In genomic region chr9:75892168-75892901, GRCh38 we compare ENCODE assay signal across 8 cellular contexts. TPM values are rescaled to one million over a fixed set of nuclear protein-coding genes. Genes with fewer than 3 reads are reported as not detected.
DNase-seq lines count a peak whose midpoint lies in the region; ATAC-seq and TF ChIP-seq lines count a peak whose summit lies in the region.

No MANE protein-coding gene starts in this region.

- H3K9me3 ChIP-seq in muscle layer of duodenum (ENCODE audit: control insufficient read depth in 1 of 2, low read length in 2 of 2) (no peaks in the 10 kb centered on the region), tibial artery (no peaks in the 10 kb centered on the region)

- intact Hi-C loops in tibial artery (cut with DNase I; ENCODE audit: low total_unique reads) = no loop called here

- peak overlapping the region; percentile 17 for H3K27ac ChIP-seq in muscle layer of duodenum (ENCODE audit: low read length)
- H3K27ac ChIP-seq in tibial artery = peak overlapping the region; percentile 90 to 91

- TF ChIP-seq CTCF in WI38 (IDR thresholded peaks at IDR 0.05; ENCODE audit: low read depth, low read length) (no peak), epithelial cell of proximal tubule (conservative IDR thresholded peaks at IDR 0.05; ENCODE audit: low read depth, low read length) (no peak), tibial artery (IDR thresholded peaks at IDR 0.05) (no peak)

- no peaks in the 10 kb centered on the region for H3K27me3 ChIP-seq in muscle layer of duodenum (ENCODE audit: low read depth, low read length)
- no peaks in the 10 kb centered on the region for H3K27me3 ChIP-seq in tibial artery

- peak; percentile 12 for DNase-seq in G401 (ENCODE audit: low spot score)
- no peak for DNase-seq in epithelial cell of proximal tubule (ENCODE audit: low read depth)
- DNase-seq in tibial artery = peak; percentile 43 to 81
- DNase-seq in NCI-H446 treated with DMSO at 0.1 percent for 48 hours (lab: John Stamatoyannopoulos, UW) = no peak
- DNase-seq in NCI-H1436 (lab: John Stamatoyannopoulos, UW) = no peak

- H3K4me1 ChIP-seq in muscle layer of duodenum (ENCODE audit: control insufficient read depth in 1 of 2, insufficient read depth in 2 of 2, low read length in 2 of 2) = peaks cover 0 to 18% of the 10 kb centered on the region in 2 donors
- peaks cover 0 to 48% (median 15%) of the 10 kb centered on the region in 4 donors for H3K4me1 ChIP-seq in tibial artery

- H3K36me3 ChIP-seq in muscle layer of duodenum (ENCODE audit: control insufficient read depth in 1 of 2, insufficient read depth in 2 of 2, low read length in 2 of 2) (no peaks in the 10 kb centered on the region), tibial artery (no peaks in the 10 kb centered on the region)

- no peak for ATAC-seq in HG02973 (IDR thresholded peaks at IDR 0.05; ENCODE audit: unreplicated experiment)

- in situ Hi-C loops in G401 (cut with HindIII; ENCODE audit: low sequenced_read_pairs) = no loop called here

- peak overlapping the region; percentile 72 for H3K4me3 ChIP-seq in WI38 (ENCODE audit: low read depth, low read length)
- H3K4me3 ChIP-seq in epithelial cell of proximal tubule (ENCODE audit: low read depth, low read length) = peak overlapping the region; percentile 64
- H3K4me3 ChIP-seq in muscle layer of duodenum (ENCODE audit: low read depth in 1 of 2, low read length in 2 of 2) = peak overlapping the region; percentile 94 to 96
- H3K4me3 ChIP-seq in tibial artery = peak overlapping the region; percentile 74 to 76

RNA-seq across cellular contexts. Expression of gene PCSK5, which starts 1.9 kb away (rescaled TPM):
- total RNA-seq in G401 (2014; rRNA removed; shearing (Covaris generic)) = 4.9 and 5.3 TPM in 2 replicates
- 14.6 and 23.2 TPM in 2 replicates for total RNA-seq in epithelial cell of proximal tubule

Comparison
In these comparisons a context has a peak if more than half of its experiments do, and no peak if none do; other contexts are left out.
1. DNase-seq: peak in G401 (single experiment) and tibial artery (2 of 2); none in epithelial cell of proximal tubule (single experiment), NCI-H446 treated with DMSO at 0.1 percent for 48 hours (single experiment) and NCI-H1436 (single experiment).
2. Peak in every context shown above with its lines, with median percentiles within 50 percentile points of each other: H3K4me3 ChIP-seq.